11 cellular contexts compared by ENCODE assay signal in the genomic region with DNA sequence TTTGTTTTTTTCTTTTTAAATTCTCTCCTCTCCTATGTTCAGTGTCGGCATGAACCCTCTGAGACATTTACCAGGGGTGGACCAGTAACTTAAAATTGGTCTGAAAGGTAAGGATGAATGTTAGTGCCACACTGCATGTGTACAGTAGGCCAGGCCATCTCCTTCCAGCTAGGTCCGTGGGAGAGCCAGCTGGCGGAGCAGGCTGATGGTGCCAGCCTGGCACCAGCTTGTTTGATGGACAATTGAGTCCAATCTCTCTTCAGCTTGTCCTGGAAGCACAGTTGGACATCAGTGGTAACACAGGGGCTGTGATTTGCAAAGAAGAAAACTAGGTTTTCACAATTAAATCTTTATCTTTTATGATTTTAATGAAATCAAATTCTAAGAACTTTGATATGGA.
A peak's percentile ranks its signal among the peaks of the same experiment; 100 is the strongest.
DNase-seq lines count a peak whose midpoint lies in the region; ATAC-seq, FAIRE-seq and TF ChIP-seq lines count a peak whose summit lies in the region.
"Had no signal": no experiment of that assay in that cellular context is flagged by ENCODE, and none has a peak within 500 bp of the region (broad histone marks: within the 10 kb centered on the region; RNA-seq: fewer than 3 reads in every experiment).

No MANE protein-coding gene starts in this region.

- H3K4me3 ChIP-seq in MM.1S (ENCODE audit: low read length) (peak overlapping the region; percentile 66), duodenal mucosa (ENCODE audit: low read depth in 1 of 2, low read length in 2 of 2) (peak overlapping the region; percentile 44 to 65)
- H3K4me3 ChIP-seq: K562 had no signal

- no peak for ATAC-seq in HG03025 (IDR thresholded peaks at IDR 0.05; ENCODE audit: low FRiP score, unreplicated experiment)

- H3K9me3 ChIP-seq in MM.1S (replicated peaks; ENCODE audit: insufficient read depth, low read length) (no peaks in the 10 kb centered on the region), duodenal mucosa (ENCODE audit: control insufficient read depth in 1 of 2, low read length in 2 of 2) (no peaks in the 10 kb centered on the region)
- H3K9me3 ChIP-seq: heart left ventricle had no signal

- H3K9me2 ChIP-seq in MM.1S (replicated peaks; ENCODE audit: insufficient read depth, low read length), result no peaks in the 10 kb centered on the region

- H3K27ac ChIP-seq in MM.1S (ENCODE audit: low read length), result peak overlapping the region; percentile 75
- no peak overlapping the region for H3K27ac ChIP-seq in duodenal mucosa (ENCODE audit: low read depth, low read length)

- no peak for DNase-seq in GM12892 (ENCODE audit: insufficient read length)
- DNase-seq in MM.1S, result no peak
- peak; percentile 21 for DNase-seq in putamen (ENCODE audit: low spot score)
- no peak for DNase-seq in activated CD4-positive, CD25-positive, alpha-beta regulatory T cell treated with anti-CD3 and anti-CD28 coated beads, Interleukin-2, amount 50 U/mL, for 72 hours
- DNase-seq in SK-N-DZ (ENCODE audit: low spot score), result no peak
- no peak for DNase-seq in stimulated activated CD4-positive, alpha-beta T cell treated with anti-CD3 and anti-CD28 coated beads, Interleukin-2, amount 100 ng/mL, for 24 hours
- DNase-seq: NCI-H2171 treated with DMSO at 0.1 percent for 48 hours had no signal

- peak overlapping the region; percentile 94 for H3K4me2 ChIP-seq in MM.1S (ENCODE audit: low read depth, low read length)

- H3K9ac ChIP-seq in MM.1S (ENCODE audit: low read length) (peak overlapping the region; percentile 55; the same call in 1 of the 2 replicates), duodenal mucosa (ENCODE audit: low read depth in 1 of 2, low read length in 2 of 2) (peak overlapping the region; percentile 35 to 39)

- no peaks in the 10 kb centered on the region for H4K20me1 ChIP-seq in MM.1S (ENCODE audit: insufficient read depth, low read length)

- no peak for TF ChIP-seq CTCF in MM.1S (IDR thresholded peaks at IDR 0.05; ENCODE audit: low read length)

- no peaks in the 10 kb centered on the region for H3K79me2 ChIP-seq in MM.1S (ENCODE audit: low read length)

- H3K4me1 ChIP-seq in MM.1S (ENCODE audit: low read length) (peaks cover 22% of the 10 kb centered on the region), duodenal mucosa (ENCODE audit: control insufficient read depth in 1 of 2, insufficient read depth in 2 of 2, low read length in 2 of 2) (peaks cover 3 to 18% of the 10 kb centered on the region in 2 donors)

- H3K27me3 ChIP-seq in MM.1S (replicated peaks; ENCODE audit: insufficient read depth, low read length) (no peaks in the 10 kb centered on the region), duodenal mucosa (ENCODE audit: control insufficient read depth in 1 of 2, insufficient read depth in 2 of 2, low read length in 2 of 2) (no peaks in the 10 kb centered on the region)
- H3K27me3 ChIP-seq: heart left ventricle had no signal

- H3K36me3 ChIP-seq in MM.1S (replicated peaks; ENCODE audit: insufficient read depth, low read length) (no peaks in the 10 kb centered on the region), duodenal mucosa (ENCODE audit: control insufficient read depth in 1 of 2, insufficient read depth in 2 of 2, low read length in 2 of 2) (no peaks in the 10 kb centered on the region)

- FAIRE-seq in GM12892 (lab: Jason Lieb, UNC), result peak; percentile 14

- no peak for TF ChIP-seq POLR2A in GM12892 (IDR thresholded peaks at IDR 0.05; ENCODE audit: low read depth, low read length)

- peaks cover 17% of the 10 kb centered on the region for H3F3A ChIP-seq in MM.1S (ENCODE audit: insufficient read depth, low read length)

- peak overlapping the region; percentile 92 for H2AFZ ChIP-seq in MM.1S (ENCODE audit: low read length)
